ENCODE assay signal across 8 cellular contexts in the genomic region with DNA sequence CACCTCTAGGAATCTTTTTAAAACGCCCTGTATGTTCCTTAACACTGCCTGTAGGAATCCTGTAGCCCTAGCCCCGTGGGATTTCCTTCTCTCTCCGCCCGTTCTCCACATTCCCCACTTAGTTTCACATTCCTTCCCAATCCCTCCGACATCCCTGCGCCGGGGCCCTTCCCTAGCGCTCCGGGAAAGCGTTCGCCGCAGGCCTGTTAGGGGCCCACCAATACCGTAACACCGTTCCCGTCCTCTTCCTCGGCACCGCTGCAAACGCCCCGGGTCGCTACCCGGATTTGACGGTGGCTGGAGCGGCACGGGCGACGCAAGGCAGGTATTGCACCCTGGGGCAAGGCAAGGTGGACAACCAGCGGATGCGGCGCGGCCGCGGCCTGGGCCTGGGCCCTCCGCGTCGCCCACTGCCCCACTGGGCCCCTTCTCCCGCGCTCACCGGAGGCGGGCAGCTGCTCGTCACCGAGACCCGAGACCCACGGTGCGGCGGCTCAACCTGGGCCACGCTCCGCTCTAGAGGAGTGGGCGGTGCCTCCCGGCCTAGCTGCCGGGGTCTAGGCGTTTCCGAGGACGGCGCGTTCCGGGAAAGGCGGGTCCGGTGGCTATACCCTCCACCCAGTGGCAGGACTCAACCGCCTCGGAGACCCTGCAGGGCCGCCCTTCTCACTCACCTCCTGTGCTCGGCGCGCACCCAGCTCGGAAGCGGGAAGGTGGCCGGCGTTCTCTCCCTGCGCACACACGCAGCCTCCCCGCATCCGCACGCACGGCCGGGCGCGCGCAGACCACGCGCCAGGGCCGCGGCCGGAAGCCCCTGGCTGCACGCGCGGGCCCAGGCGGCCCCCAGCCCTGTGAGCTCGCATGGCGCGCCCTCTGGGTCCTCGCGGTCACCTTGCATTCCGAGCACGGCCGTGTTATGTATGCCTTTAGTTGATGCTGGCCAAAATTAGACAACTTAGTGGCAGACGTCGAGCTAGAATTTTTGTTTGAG. TPM values are rescaled to one million over a fixed set of nuclear protein-coding genes. Genes with fewer than 3 reads are reported as not detected.
A peak's percentile ranks its signal among the peaks of the same experiment; 100 is the strongest.
DNase-seq lines count a peak whose midpoint lies in the region; ATAC-seq and TF ChIP-seq lines count a peak whose summit lies in the region.

A gene with protein sequence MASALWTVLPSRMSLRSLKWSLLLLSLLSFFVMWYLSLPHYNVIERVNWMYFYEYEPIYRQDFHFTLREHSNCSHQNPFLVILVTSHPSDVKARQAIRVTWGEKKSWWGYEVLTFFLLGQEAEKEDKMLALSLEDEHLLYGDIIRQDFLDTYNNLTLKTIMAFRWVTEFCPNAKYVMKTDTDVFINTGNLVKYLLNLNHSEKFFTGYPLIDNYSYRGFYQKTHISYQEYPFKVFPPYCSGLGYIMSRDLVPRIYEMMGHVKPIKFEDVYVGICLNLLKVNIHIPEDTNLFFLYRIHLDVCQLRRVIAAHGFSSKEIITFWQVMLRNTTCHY (minus strand): TSS at position 789 of the 991 bp plus-strand sequence. CDS start 18,595 bp downstream, outside the sequence.

- no peak within 1 kb of the TSS for H3K27ac Mint-ChIP-seq in T-helper 2 cell treated with Interferon-gamma antibody and Interleukin-4, amounts not matched to agents 5 μg/mL and 100 μg/mL, for 36 hours

- peak within 1 kb of the TSS; percentile 68 to 77 (median 73) for H3K4me3 ChIP-seq in right lobe of liver

- peak within 1 kb of the TSS in 1 of 3 donors; percentile 5 for H3K27ac ChIP-seq in right lobe of liver

- no peak for TF ChIP-seq CTCF in right lobe of liver (IDR thresholded peaks at IDR 0.05)

- no peaks in the 10 kb centered on the region for H3K9me3 Mint-ChIP-seq in T-helper 2 cell treated with Interferon-gamma antibody and Interleukin-4, amounts not matched to agents 5 μg/mL and 100 μg/mL, for 36 hours

- H3K36me3 ChIP-seq in right lobe of liver = no peaks in the 10 kb centered on the region

- H3K27me3 ChIP-seq in right lobe of liver = no peaks in the 10 kb centered on the region

- no peaks in the 10 kb centered on the region for H3K9me3 ChIP-seq in right lobe of liver

- peaks cover 21% of the 10 kb centered on the region for H3K4me1 Mint-ChIP-seq in T-helper 2 cell treated with Interferon-gamma antibody and Interleukin-4, amounts not matched to agents 5 μg/mL and 100 μg/mL, for 36 hours (ENCODE audit: low read depth)

- intact Hi-C loops in right lobe of liver (cut with DNase I) = no loop called here

- ATAC-seq in GM21381 (IDR thresholded peaks at IDR 0.05; ENCODE audit: unreplicated experiment) (peak; percentile 74), right lobe of liver (peak; percentile 76 to 82 (median 81))

- no peaks in the 10 kb centered on the region for H3K4me1 ChIP-seq in right lobe of liver

- no peak for TF ChIP-seq POLR2A in right lobe of liver (IDR thresholded peaks at IDR 0.05)

- H3K4me3 Mint-ChIP-seq in T-helper 2 cell treated with Interferon-gamma antibody and Interleukin-4, amounts not matched to agents 5 μg/mL and 100 μg/mL, for 36 hours = peak within 1 kb of the TSS; percentile 73

- H3K36me3 Mint-ChIP-seq in T-helper 2 cell treated with Interferon-gamma antibody and Interleukin-4, amounts not matched to agents 5 μg/mL and 100 μg/mL, for 36 hours (ENCODE audit: low read depth) = no peaks in the 10 kb centered on the region

- H3K27me3 Mint-ChIP-seq in T-helper 2 cell treated with Interferon-gamma antibody and Interleukin-4, amounts not matched to agents 5 μg/mL and 100 μg/mL, for 36 hours (ENCODE audit: low read depth) = peaks cover 50% of the 10 kb centered on the region

- 3% methylated on average over 30 of the region's 97 CpGs for WGBS in right lobe of liver (ENCODE audit: insufficient coverage, low coverage, low lambda C conversion rate, missing lambda C conversion rate)

- DNase-seq in ELF-1 (ENCODE audit: low read depth, low spot score) (peak; percentile 88), HPDE6-E6E7 (ENCODE audit: extremely low spot score) (peak; percentile 25), ecto neural progenitor cell (ENCODE audit: low spot score) (peak; percentile 77), right lobe of liver (peak; percentile 53 to 68 (median 65)), NCI-H1694 (lab: John Stamatoyannopoulos, UW) (no peak)
- DNase-seq in T-helper 2 cell treated with Interferon-gamma antibody and Interleukin-4, amounts not matched to agents 5 μg/mL and 100 μg/mL, for 36 hours (ENCODE audit: low spot score) = no peak
- peak; percentile 7 to 15 for DNase-seq in stimulated activated CD4-positive, alpha-beta T cell treated with anti-CD3 and anti-CD28 coated beads, Interleukin-4, amount 100 ng/mL, for 48 hours (ENCODE audit: low read depth in 2 of 2)

RNA-seq across cellular contexts. Expression of the gene that starts here (rescaled TPM):
- 1 to 10 TPM in 3 of 6 experiments, under 1 TPM in 3; 0.24 to 1.5 (median 0.70) TPM for total RNA-seq in right lobe of liver

Comparison
In these comparisons a context has a peak if more than half of its experiments do, and no peak if none do; other contexts are left out.
1. DNase-seq: peak in ELF-1 (single experiment), HPDE6-E6E7 (single experiment), ecto neural progenitor cell (single experiment), right lobe of liver (3 of 3) and stimulated activated CD4-positive, alpha-beta T cell treated with anti-CD3 and anti-CD28 coated beads, Interleukin-4, amount 100 ng/mL, for 48 hours (2 of 2); none in T-helper 2 cell treated with Interferon-gamma antibody and Interleukin-4, amounts not matched to agents 5 μg/mL and 100 μg/mL, for 36 hours (single experiment) and NCI-H1694 (single experiment).